In the genomic region with DNA sequence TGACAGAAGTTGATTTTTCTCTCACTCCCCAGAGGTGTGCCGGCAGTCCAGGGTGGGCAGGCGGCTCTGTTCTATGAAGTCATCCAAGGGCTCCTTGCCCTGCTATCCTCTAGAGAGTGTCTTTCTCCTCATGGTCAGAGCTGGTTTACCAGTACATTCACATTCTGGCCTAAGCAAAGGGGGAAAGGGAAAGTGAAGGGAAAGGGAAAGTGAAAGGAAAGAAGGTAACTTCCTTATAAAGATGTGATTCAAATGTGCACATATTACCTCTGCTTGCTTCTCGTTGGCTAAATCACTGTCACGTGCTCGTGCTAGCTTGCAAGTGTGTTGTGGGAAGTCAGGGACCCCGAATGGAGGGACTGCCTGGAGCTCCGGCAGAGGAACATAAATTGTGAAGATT, we compare ENCODE assay signal across 8 cellular contexts. TPM values are rescaled to one million over a fixed set of nuclear protein-coding genes. Genes with fewer than 3 reads are reported as not detected.
DNase-seq lines count a peak whose midpoint lies in the region; ATAC-seq, FAIRE-seq and TF ChIP-seq lines count a peak whose summit lies in the region.

No MANE protein-coding gene starts in this region.

- peak; percentile 46 for FAIRE-seq in GM18507 (lab: Jason Lieb, UNC)

- H3K27me3 ChIP-seq in muscle layer of duodenum (ENCODE audit: low read depth, low read length) (no peaks in the 10 kb centered on the region), vagina (no peaks in the 10 kb centered on the region)

- no peak for TF ChIP-seq CTCF in vagina (IDR thresholded peaks at IDR 0.05)

- peaks cover 42% of the 10 kb centered on the region for H3K4me1 Mint-ChIP-seq in activated naive CD4-positive, alpha-beta T cell treated with anti-CD3 and anti-CD28 coated beads for 36 hours (ENCODE audit: low read depth)

- peaks cover 8% of the 10 kb centered on the region for H3K36me3 Mint-ChIP-seq in activated naive CD4-positive, alpha-beta T cell treated with anti-CD3 and anti-CD28 coated beads for 36 hours (ENCODE audit: low read depth)

- H3K9me3 ChIP-seq in muscle layer of duodenum (ENCODE audit: control insufficient read depth in 1 of 2, low read length in 2 of 2) (no peaks in the 10 kb centered on the region), vagina (no peaks in the 10 kb centered on the region)

- no peak for DNase-seq in GM18507 (ENCODE audit: extremely low spot score, insufficient read length, low read depth)
- DNase-seq in LoVo (ENCODE audit: low spot score): peak; percentile 62
- peak; percentile 65 for DNase-seq in activated naive CD4-positive, alpha-beta T cell treated with anti-CD3 and anti-CD28 coated beads for 36 hours
- no peak for DNase-seq in vagina (ENCODE audit: extremely low spot score in 2 of 2)
- no peak for DNase-seq in GM19238 (ENCODE audit: insufficient read length, low spot score)

- H3K4me1 ChIP-seq in muscle layer of duodenum (ENCODE audit: control insufficient read depth in 1 of 2, insufficient read depth in 2 of 2, low read length in 2 of 2) (peaks cover 5 to 9% of the 10 kb centered on the region in 2 donors), vagina (peaks cover 16% of the 10 kb centered on the region)

- H3K36me3 ChIP-seq in muscle layer of duodenum (ENCODE audit: control insufficient read depth in 1 of 2, insufficient read depth in 2 of 2, low read length in 2 of 2): no peaks in the 10 kb centered on the region
- H3K36me3 ChIP-seq in vagina: no peaks in the 10 kb centered on the region

- peak overlapping the region; percentile 84 for H3K27ac Mint-ChIP-seq in activated naive CD4-positive, alpha-beta T cell treated with anti-CD3 and anti-CD28 coated beads for 36 hours

- H3K4me3 ChIP-seq in muscle layer of duodenum (ENCODE audit: low read depth in 1 of 2, low read length in 2 of 2) (no peak overlapping the region), vagina (no peak overlapping the region)

- H3K4me3 Mint-ChIP-seq in activated naive CD4-positive, alpha-beta T cell treated with anti-CD3 and anti-CD28 coated beads for 36 hours: peak overlapping the region; percentile 73

- intact Hi-C loops in activated naive CD4-positive, alpha-beta T cell treated with anti-CD3 and anti-CD28 coated beads for 36 hours (cut with micrococcal nuclease): loop anchor here (2.0 to 10.0 kb wide), 4 partner anchors 204 to 1966 kb away; partner anchors contain the start of genes LDHA, NAV2 and ZDHHC13
- intact Hi-C loops in vagina (cut with DNase I): no loop called here

- peak overlapping the region; percentile 60 for H3K27ac ChIP-seq in muscle layer of duodenum (ENCODE audit: low read length)
- H3K27ac ChIP-seq in vagina: no peak overlapping the region

- no peak for TF ChIP-seq POLR2A in vagina (IDR thresholded peaks at IDR 0.05)

- H3K9me3 Mint-ChIP-seq in activated naive CD4-positive, alpha-beta T cell treated with anti-CD3 and anti-CD28 coated beads for 36 hours: peaks cover 2% of the 10 kb centered on the region

- CTCF ChIA-PET in activated naive CD4-positive, alpha-beta T cell treated with anti-CD3 and anti-CD28 coated beads for 36 hours (lab: Charles Lee): interaction anchor here (0.7 to 10.9 kb wide), 4 partner anchors 147 to 248 kb away, joined by 3 to 155 read pairs (median 4); no protein-coding TSS in a partner anchor

- H3K27me3 Mint-ChIP-seq in activated naive CD4-positive, alpha-beta T cell treated with anti-CD3 and anti-CD28 coated beads for 36 hours (ENCODE audit: low read depth): no peaks in the 10 kb centered on the region

- no peak for ATAC-seq in HG02588 (IDR thresholded peaks at IDR 0.05; ENCODE audit: unreplicated experiment)
- ATAC-seq in GM21423 (IDR thresholded peaks at IDR 0.05; ENCODE audit: unreplicated experiment): no peak

RNA-seq across cellular contexts. Expression of gene HTATIP2, which starts 2.9 kb away (rescaled TPM):
- total RNA-seq in activated naive CD4-positive, alpha-beta T cell treated with anti-CD3 and anti-CD28 coated beads for 36 hours: 10 to 100 TPM; 78.3 to 80.7 TPM
- total RNA-seq in vagina: 35.1 TPM

RNA-seq across cellular contexts. Expression of gene PRMT3, which starts 26.9 kb away (rescaled TPM):
- total RNA-seq in activated naive CD4-positive, alpha-beta T cell treated with anti-CD3 and anti-CD28 coated beads for 36 hours: 10 to 100 TPM; 31.0 to 33.2 TPM
- total RNA-seq in vagina: 17.7 TPM

Comparison
In these comparisons a context has a peak if more than half of its experiments do, and no peak if none do; other contexts are left out.
1. DNase-seq: peak in LoVo (single experiment) and activated naive CD4-positive, alpha-beta T cell treated with anti-CD3 and anti-CD28 coated beads for 36 hours (single experiment); none in GM18507 (single experiment), vagina (0 of 2) and GM19238 (single experiment).